8 cellular contexts compared by ENCODE assay signal in the genomic region with DNA sequence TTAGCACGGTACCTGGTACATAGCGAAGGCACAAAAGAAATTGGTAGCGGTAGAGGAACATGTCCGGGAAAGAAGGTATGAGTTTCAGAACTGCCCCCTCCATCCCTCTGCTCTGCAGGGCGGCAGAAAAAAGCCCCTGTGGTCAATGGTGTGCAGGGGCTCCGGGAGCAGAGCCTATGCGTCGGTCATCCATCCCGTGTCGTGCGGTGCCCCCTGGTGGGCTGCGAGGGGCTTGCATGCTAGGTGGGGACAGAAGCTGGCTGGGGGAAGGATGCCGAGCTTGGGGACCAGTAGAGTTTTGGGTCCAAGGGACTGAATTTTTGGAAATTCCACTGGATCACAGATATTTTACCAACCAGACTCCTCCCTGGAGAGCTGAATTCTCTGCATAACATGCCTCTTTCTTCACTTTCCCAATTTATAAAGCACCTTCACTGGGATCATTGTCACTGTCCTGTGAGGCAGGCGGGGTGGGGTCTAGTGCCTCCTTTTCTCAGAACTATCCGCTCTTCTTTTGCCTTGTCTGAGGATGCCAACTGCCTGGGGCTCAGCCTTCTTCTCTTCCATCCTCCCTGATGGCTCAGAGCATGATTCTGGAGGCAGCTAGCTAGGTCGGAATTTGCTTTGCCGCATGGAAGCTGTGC.
A peak's percentile ranks its signal among the peaks of the same experiment; 100 is the strongest.
DNase-seq lines count a peak whose midpoint lies in the region; ATAC-seq, FAIRE-seq and TF ChIP-seq lines count a peak whose summit lies in the region.

No MANE protein-coding gene starts in this region.

- POLR2A ChIA-PET in HEK293T (lab: Yijun Ruan, JAX) (interaction anchor here (0.9 to 3.1 kb wide), 2 partner anchors 149 to 151 kb away, joined by 3 to 21 read pairs; a partner anchor contains a TSS), OCI-LY7 (lab: Charles Lee) (no interaction called here)

- BruUV-seq in OCI-LY7 (replicated peaks; lab: Mats Ljungman, UMichigan) = no TSS peak

- H3K36me3 ChIP-seq in OCI-LY7 (ENCODE audit: insufficient read depth, low read length) (no peaks in the 10 kb centered on the region), gastroesophageal sphincter (no peaks in the 10 kb centered on the region), pancreas (no peaks in the 10 kb centered on the region), upper lobe of right lung (no peaks in the 10 kb centered on the region)

- H3K79me2 ChIP-seq in OCI-LY7 (ENCODE audit: insufficient read depth, low read depth, low read length) = no peaks in the 10 kb centered on the region

- no peak for TF ChIP-seq EP300 in gastroesophageal sphincter (IDR thresholded peaks at IDR 0.05)

- no peak for FAIRE-seq in pancreas (lab: Jason Lieb, UNC)

- DNase-seq in COLO668 (lab: John Stamatoyannopoulos, UW; ENCODE audit: unreplicated experiment) (peak; percentile 82), HEK293T (ENCODE audit: extremely low spot score) (peak; percentile 85), OCI-LY7 (ENCODE audit: low spot score) (peak; percentile 54), pancreas (peak; percentile 40 to 95 (median 76)), upper lobe of right lung (peak; percentile 85)
- DNase-seq in activated T-helper 9 cell treated with anti-CD3 and anti-CD28 coated beads, Interleukin-2, amount 50 U/mL, for 16 hours (ENCODE audit: low read depth) = peak; percentile 35

- H3K27ac ChIP-seq in OCI-LY7 (ENCODE audit: low read depth, low read length, poor library complexity, severe bottlenecking) = no peak overlapping the region
- H3K27ac ChIP-seq in gastroesophageal sphincter = no peak overlapping the region
- H3K27ac ChIP-seq in pancreas = no peak overlapping the region
- H3K27ac ChIP-seq in upper lobe of right lung = no peak overlapping the region

- H3K4me2 ChIP-seq in OCI-LY7 (ENCODE audit: low read length) = no peak overlapping the region

- ATAC-seq in gastroesophageal sphincter (peak; percentile 56), pancreas (peak; percentile 70 to 97 (median 92)), upper lobe of right lung (peak; percentile 81), GM21423 (IDR thresholded peaks at IDR 0.05; ENCODE audit: unreplicated experiment) (no peak)

- peaks cover 20% of the 10 kb centered on the region for H3K27me3 ChIP-seq in gastroesophageal sphincter
- no peaks in the 10 kb centered on the region for H3K27me3 ChIP-seq in pancreas
- H3K27me3 ChIP-seq in upper lobe of right lung = peaks cover 8% of the 10 kb centered on the region

- TF ChIP-seq CTCF in OCI-LY7 (conservative IDR thresholded peaks at IDR 0.05; ENCODE audit: low read length) (peak; percentile 89), gastroesophageal sphincter (IDR thresholded peaks at IDR 0.05) (peak; percentile 72 to 94 (median 90)), pancreas (IDR thresholded peaks at IDR 0.05) (peak; percentile 80 to 93 (median 83)), upper lobe of right lung (IDR thresholded peaks at IDR 0.05) (peak; percentile 88)

- intact Hi-C loops in OCI-LY7 (cut with micrococcal nuclease; ENCODE audit: unreplicated experiment) (loop anchor here (1.0 to 5.0 kb wide), 2 partner anchors 210 to 296 kb away; no protein-coding TSS in a partner anchor), pancreas (cut with DNase I) (loop anchor here (5.0 to 10.0 kb wide), 4 partner anchors 153 to 213 kb away; a partner anchor contains a TSS), upper lobe of right lung (cut with DNase I) (no loop called here)

- no peaks in the 10 kb centered on the region for H3K9me2 ChIP-seq in OCI-LY7 (ENCODE audit: insufficient read depth, low read length)

- TF ChIP-seq POLR2A in gastroesophageal sphincter (IDR thresholded peaks at IDR 0.05) = no peak

- no peaks in the 10 kb centered on the region for H4K20me1 ChIP-seq in OCI-LY7 (ENCODE audit: insufficient read depth, low read length)

- 54 to 100% methylated on average over 2 to 10 of the region's 17 CpGs for WGBS in gastroesophageal sphincter (ENCODE audit: low coverage in 1 of 2), 2 donors
- WGBS in pancreas, 2 donors = 32 to 35% methylated on average over 17 of the region's 17 CpGs

- H3K9me3 ChIP-seq in OCI-LY7 (ENCODE audit: low read length) (no peaks in the 10 kb centered on the region), gastroesophageal sphincter (no peaks in the 10 kb centered on the region), pancreas (no peaks in the 10 kb centered on the region), upper lobe of right lung (no peaks in the 10 kb centered on the region)

- H3K4me3 ChIP-seq in OCI-LY7 (ENCODE audit: low read depth, low read length, poor library complexity, severe bottlenecking) = no peak overlapping the region
- no peak overlapping the region for H3K4me3 ChIP-seq in gastroesophageal sphincter
- no peak overlapping the region for H3K4me3 ChIP-seq in pancreas
- no peak overlapping the region for H3K4me3 ChIP-seq in upper lobe of right lung

- H2AFZ ChIP-seq in OCI-LY7 (ENCODE audit: low read length) = no peak overlapping the region

- no peaks in the 10 kb centered on the region for H3K4me1 ChIP-seq in OCI-LY7 (ENCODE audit: insufficient read depth, low read length, poor library complexity, severe bottlenecking)
- peaks cover 0 to 6% (median 0%) of the 10 kb centered on the region in 3 donors for H3K4me1 ChIP-seq in gastroesophageal sphincter
- H3K4me1 ChIP-seq in pancreas = no peaks in the 10 kb centered on the region
- no peaks in the 10 kb centered on the region for H3K4me1 ChIP-seq in upper lobe of right lung

- CTCF ChIA-PET in HEK293T (lab: Yijun Ruan, JAX) (interaction anchor here (0.6 to 4.1 kb wide), 15 partner anchors 11 to 213 kb away, joined by 3 to 44 read pairs (median 4); a partner anchor contains a TSS), OCI-LY7 (lab: Charles Lee; ENCODE audit: unreplicated experiment) (interaction anchor here (0.9 kb wide), 1 partner anchor 209 kb away, joined by 5 read pairs; no protein-coding TSS in a partner anchor)

TF ChIP-seq in HEK293T, 16 proteins besides CTCF, POLR2A, EP300 and RAD21:
- TF ChIP-seq FOXA1 (IDR thresholded peaks at IDR 0.05) (no peak), ZNF384 (IDR thresholded peaks at IDR 0.05) (no peak), SUZ12 (IDR thresholded peaks at IDR 0.05) (no peak), BHLHE40 (IDR thresholded peaks at IDR 0.05; ENCODE audit: borderline replicate concordance) (no peak), HDGF (IDR thresholded peaks at IDR 0.05; ENCODE audit: borderline replicate concordance) (no peak), CTBP1 (IDR thresholded peaks at IDR 0.05; ENCODE audit: borderline replicate concordance) (no peak), FOXK2 (IDR thresholded peaks at IDR 0.05) (no peak)

Comparison
In these comparisons a context has a peak if more than half of its experiments do, and no peak if none do; other contexts are left out.
1. DNase-seq: peak in every context shown above with its lines; median percentile 85 in HEK293T; 85 in upper lobe of right lung; 82 in COLO668; 76 in pancreas; 54 in OCI-LY7; 35 in activated T-helper 9 cell treated with anti-CD3 and anti-CD28 coated beads, Interleukin-2, amount 50 U/mL, for 16 hours.